25 cellular contexts compared by ENCODE assay signal in the genomic region with DNA sequence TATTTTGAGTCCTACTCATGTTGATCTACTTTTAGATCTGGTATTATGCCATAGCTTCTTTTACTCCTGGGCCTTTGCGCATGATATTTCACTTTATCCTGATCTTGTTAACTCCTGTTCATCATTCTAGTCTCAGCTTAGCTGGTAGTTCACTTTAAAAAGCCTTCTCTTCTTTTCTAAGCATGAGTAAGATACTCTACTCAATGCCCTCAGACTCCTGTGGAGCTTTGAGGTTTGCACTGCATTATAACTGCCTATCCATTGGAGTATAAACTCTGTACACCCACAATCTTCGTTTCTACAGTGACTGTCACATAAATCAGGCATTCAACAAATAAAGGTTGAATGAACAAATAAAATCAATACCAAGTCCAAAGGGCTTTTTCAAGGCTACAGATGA.
"Had no signal": no experiment of that assay in that cellular context is flagged by ENCODE, and none has a peak within 500 bp of the region (broad histone marks: within the 10 kb centered on the region; RNA-seq: fewer than 3 reads in every experiment).

No MANE protein-coding gene starts in this region.

- H3K27ac Mint-ChIP-seq: activated CD4-positive, alpha-beta memory T cell treated with anti-CD3 and anti-CD28 coated beads, Interleukin-2, amount 10 ng/mL, durations not matched to agents 7 days and 5 days; activated naive CD4-positive, alpha-beta T cell treated with anti-CD3 and anti-CD28 coated beads, Interleukin-2, amount 10 ng/mL, durations not matched to agents 7 days and 5 days; stimulated activated memory B cell treated with anti-CD40 and anti-IgM and Interleukin-4, amounts not matched to agents 10 μg/mL and 1 μg/mL and 100 μg/mL, for 72 hours had no signal

- H3K4me1 Mint-ChIP-seq: stimulated activated memory B cell treated with anti-CD40 and anti-IgM and Interleukin-4, amounts not matched to agents 10 μg/mL and 1 μg/mL and 100 μg/mL, for 72 hours had no signal

- H3K9me3 Mint-ChIP-seq: activated CD4-positive, alpha-beta memory T cell treated with anti-CD3 and anti-CD28 coated beads, Interleukin-2, amount 10 ng/mL, durations not matched to agents 7 days and 5 days; activated naive CD4-positive, alpha-beta T cell treated with anti-CD3 and anti-CD28 coated beads, Interleukin-2, amount 10 ng/mL, durations not matched to agents 7 days and 5 days had no signal

- H3K79me2 ChIP-seq: hepatocyte had no signal

- H3K4me2 ChIP-seq: hepatocyte had no signal

- H3K27ac ChIP-seq: brain microvascular endothelial cell, gastroesophageal sphincter, hepatocyte, left ventricle myocardium inferior, pancreas, prostate gland, sigmoid colon, suprapubic skin, tibial nerve had no signal

- H3K27me3 ChIP-seq: brain microvascular endothelial cell, gastroesophageal sphincter, hepatocyte, pancreas, sigmoid colon, suprapubic skin, tibial nerve had no signal

- H2AFZ ChIP-seq: hepatocyte had no signal

- H3K36me3 ChIP-seq: brain microvascular endothelial cell, gastroesophageal sphincter, left ventricle myocardium inferior, pancreas, prostate gland, sigmoid colon, suprapubic skin, tibial nerve had no signal

- H3K9me3 ChIP-seq: gastroesophageal sphincter, left ventricle myocardium inferior, pancreas, prostate gland, sigmoid colon, suprapubic skin, tibial nerve had no signal

- DNase-seq: activated CD4-positive, alpha-beta memory T cell treated with anti-CD3 and anti-CD28 coated beads, Interleukin-2, amount 10 ng/mL, durations not matched to agents 7 days and 5 days; activated CD4-positive, alpha-beta T cell treated with anti-CD3 and anti-CD28 coated beads for 48 hours; activated CD4-positive, CD25-positive, alpha-beta regulatory T cell; activated effector memory CD4-positive, alpha-beta T cell treated with anti-CD3 and anti-CD28 coated beads, Interleukin-2, amount 50 U/mL, for 16 hours; activated naive CD4-positive, alpha-beta T cell treated with anti-CD3 and anti-CD28 coated beads, Interleukin-2, amount 10 ng/mL, durations not matched to agents 7 days and 5 days; amniotic stem cell; brain microvascular endothelial cell; cortex of kidney; islet precursor cell; left ventricle myocardium inferior; mesendoderm; nucleus accumbens; pancreas; retina; sigmoid colon; small intestine; stimulated activated CD4-positive, alpha-beta T cell treated with anti-CD3 and anti-CD28 coated beads, Interleukin-4, amount 100 ng/mL, for 24 hours; T-helper 1 cell had no signal

- H3K4me3 ChIP-seq: gastroesophageal sphincter, hepatocyte, left ventricle myocardium inferior, lung, pancreas, prostate gland, sigmoid colon, suprapubic skin, tibial nerve had no signal

- H3K4me3 Mint-ChIP-seq: activated CD4-positive, alpha-beta memory T cell treated with anti-CD3 and anti-CD28 coated beads, Interleukin-2, amount 10 ng/mL, durations not matched to agents 7 days and 5 days; activated naive CD4-positive, alpha-beta T cell treated with anti-CD3 and anti-CD28 coated beads, Interleukin-2, amount 10 ng/mL, durations not matched to agents 7 days and 5 days; stimulated activated memory B cell treated with anti-CD40 and anti-IgM and Interleukin-4, amounts not matched to agents 10 μg/mL and 1 μg/mL and 100 μg/mL, for 72 hours had no signal

- ATAC-seq: gastroesophageal sphincter; stimulated activated memory B cell treated with anti-CD40 and anti-IgM and Interleukin-4, amounts not matched to agents 10 μg/mL and 1 μg/mL and 100 μg/mL, for 72 hours had no signal

- H3K27me3 Mint-ChIP-seq: activated CD4-positive, alpha-beta memory T cell treated with anti-CD3 and anti-CD28 coated beads, Interleukin-2, amount 10 ng/mL, durations not matched to agents 7 days and 5 days; activated naive CD4-positive, alpha-beta T cell treated with anti-CD3 and anti-CD28 coated beads, Interleukin-2, amount 10 ng/mL, durations not matched to agents 7 days and 5 days had no signal

- H3K4me1 ChIP-seq: gastroesophageal sphincter, left ventricle myocardium inferior, pancreas, prostate gland, sigmoid colon, suprapubic skin, tibial nerve had no signal

- H3K36me3 Mint-ChIP-seq: activated naive CD4-positive, alpha-beta T cell treated with anti-CD3 and anti-CD28 coated beads, Interleukin-2, amount 10 ng/mL, durations not matched to agents 7 days and 5 days; stimulated activated memory B cell treated with anti-CD40 and anti-IgM and Interleukin-4, amounts not matched to agents 10 μg/mL and 1 μg/mL and 100 μg/mL, for 72 hours had no signal
